Comparison of ENCODE assay signal across 23 cellular contexts in genomic region chr9:136284951-136285350, GRCh38. TPM values are rescaled to one million over a fixed set of nuclear protein-coding genes. Genes with fewer than 3 reads are reported as not detected.
A peak's percentile ranks its signal among the peaks of the same experiment; 100 is the strongest.
DNase-seq lines count a peak whose midpoint lies in the region; ATAC-seq, FAIRE-seq and TF ChIP-seq lines count a peak whose summit lies in the region.
"Had no signal": no experiment of that assay in that cellular context is flagged by ENCODE, and none has a peak within 500 bp of the region (broad histone marks: within the 10 kb centered on the region; RNA-seq: fewer than 3 reads in every experiment).

No MANE protein-coding gene starts in this region.

- no peaks in the 10 kb centered on the region for H3K9me3 ChIP-seq in BLaER1
- no peaks in the 10 kb centered on the region for H3K9me3 ChIP-seq in kidney (ENCODE audit: control insufficient read depth in 1 of 2, low read length in 2 of 2)
- H3K9me3 ChIP-seq: A549, Caco-2 had no signal

- no peaks in the 10 kb centered on the region for H3K36me3 Mint-ChIP-seq in endothelial cell (ENCODE audit: low read depth, unreplicated experiment)
- H3K36me3 Mint-ChIP-seq: CD8-positive, alpha-beta T cell had no signal

- peaks cover 5% of the 10 kb centered on the region for H3K27me3 Mint-ChIP-seq in endothelial cell (ENCODE audit: unreplicated experiment)

- peaks cover 57% of the 10 kb centered on the region for H3K4me1 ChIP-seq in BLaER1
- H3K4me1 ChIP-seq in kidney (ENCODE audit: control insufficient read depth in 1 of 2, insufficient read depth in 1 of 2, low read depth in 1 of 2, low read length in 2 of 2), result peaks cover 0 to 4% of the 10 kb centered on the region in 2 donors
- H3K4me1 ChIP-seq: Caco-2 had no signal

- peak overlapping the region; percentile 92 for H3K4me2 ChIP-seq in BLaER1
- H3K4me2 ChIP-seq: A549 had no signal

- H3K4me3 Mint-ChIP-seq in endothelial cell (ENCODE audit: unreplicated experiment), result no peak overlapping the region
- H3K4me3 Mint-ChIP-seq: B cell; CD4-positive, alpha-beta T cell; CD8-positive, alpha-beta T cell had no signal

- DNase-seq in Right ventricle myocardium inferior (ENCODE audit: missing footprints) (peak; percentile 56), left cardiac atrium (no peak), kidney (peak; percentile 72), endothelial cell (ENCODE audit: low spot score) (no peak)
- DNase-seq in activated effector memory CD4-positive, alpha-beta T cell treated with anti-CD3 and anti-CD28 coated beads, Interleukin-2, amount 50 U/mL, for 16 hours, result no peak
- DNase-seq: AML-193; Caco-2; Calu3; CD4-positive, alpha-beta T cell; DMS79 treated with DMSO at 0.1 percent for 48 hours; GF-D8 had no signal

- no peaks in the 10 kb centered on the region for H4K20me1 ChIP-seq in BLaER1

- intact Hi-C loops in Right ventricle myocardium inferior (cut with DNase I), result loop anchor here (10.0 kb wide), 1 partner anchor 680 kb away; no protein-coding TSS in a partner anchor
- intact Hi-C loops in left cardiac atrium (cut with DNase I), result loop anchor here (5.0 to 10.0 kb wide), 2 partner anchors 143 to 680 kb away; no protein-coding TSS in a partner anchor
- intact Hi-C loops in kidney (cut with DNase I), result no loop called here

- no peak for TF ChIP-seq EP300 in Ishikawa (IDR thresholded peaks at IDR 0.05; ENCODE audit: borderline replicate concordance)

- H3K27ac ChIP-seq in BLaER1, result no peak overlapping the region
- no peak overlapping the region for H3K27ac ChIP-seq in kidney (ENCODE audit: low read depth in 2 of 2, low read length in 2 of 2)
- H3K27ac ChIP-seq: 22Rv1, A549, C4-2B had no signal

- H3K36me3 ChIP-seq in BLaER1 (no peaks in the 10 kb centered on the region), kidney (ENCODE audit: control insufficient read depth in 1 of 2, insufficient read depth in 2 of 2, low read length in 2 of 2) (no peaks in the 10 kb centered on the region)

- H3K4me1 Mint-ChIP-seq in endothelial cell (ENCODE audit: unreplicated experiment), result no peaks in the 10 kb centered on the region

- no peak overlapping the region for H3K4me3 ChIP-seq in BLaER1
- no peak overlapping the region for H3K4me3 ChIP-seq in kidney (ENCODE audit: low read length in 2 of 2)
- H3K4me3 ChIP-seq: A549 had no signal

- no peak for ATAC-seq in Right ventricle myocardium inferior
- ATAC-seq in left cardiac atrium, result no peak
- no peak for ATAC-seq in HG02981 (IDR thresholded peaks at IDR 0.05; ENCODE audit: unreplicated experiment)
- ATAC-seq: CD8-positive, alpha-beta T cell had no signal

- no peak overlapping the region for H3K27ac Mint-ChIP-seq in endothelial cell (ENCODE audit: unreplicated experiment)
- H3K27ac Mint-ChIP-seq: B cell; CD4-positive, alpha-beta T cell; CD8-positive, alpha-beta T cell had no signal

- no peak for TF ChIP-seq RAD21 in Ishikawa (IDR thresholded peaks at IDR 0.05; ENCODE audit: low read depth)

- no peak for FAIRE-seq in kidney (lab: Jason Lieb, UNC)
- FAIRE-seq: A549, D721Med, G401.6, GM12891 had no signal

- TF ChIP-seq CTCF in kidney (IDR thresholded peaks at IDR 0.05; ENCODE audit: borderline replicate concordance, extremely low read depth, insufficient read depth) (no peak), endothelial cell (IDR thresholded peaks at IDR 0.05; ENCODE audit: unreplicated experiment) (no peak)

- H3K9me3 Mint-ChIP-seq in endothelial cell (ENCODE audit: unreplicated experiment), result no peaks in the 10 kb centered on the region
- H3K9me3 Mint-ChIP-seq: CD4-positive, alpha-beta T cell; CD8-positive, alpha-beta T cell had no signal

- H3K27me3 ChIP-seq in BLaER1, result no peaks in the 10 kb centered on the region

- H3K9ac ChIP-seq in BLaER1, result no peak overlapping the region
- H3K9ac ChIP-seq in kidney (ENCODE audit: low read length in 2 of 2), result no peak overlapping the region

TF ChIP-seq in Ishikawa, 13 proteins besides CTCF, POLR2A, EP300 and RAD21:
- no peak for TF ChIP-seq CREB1 (IDR thresholded peaks at IDR 0.05; ENCODE audit: low read depth)
- TF ChIP-seq, protein P1, sequence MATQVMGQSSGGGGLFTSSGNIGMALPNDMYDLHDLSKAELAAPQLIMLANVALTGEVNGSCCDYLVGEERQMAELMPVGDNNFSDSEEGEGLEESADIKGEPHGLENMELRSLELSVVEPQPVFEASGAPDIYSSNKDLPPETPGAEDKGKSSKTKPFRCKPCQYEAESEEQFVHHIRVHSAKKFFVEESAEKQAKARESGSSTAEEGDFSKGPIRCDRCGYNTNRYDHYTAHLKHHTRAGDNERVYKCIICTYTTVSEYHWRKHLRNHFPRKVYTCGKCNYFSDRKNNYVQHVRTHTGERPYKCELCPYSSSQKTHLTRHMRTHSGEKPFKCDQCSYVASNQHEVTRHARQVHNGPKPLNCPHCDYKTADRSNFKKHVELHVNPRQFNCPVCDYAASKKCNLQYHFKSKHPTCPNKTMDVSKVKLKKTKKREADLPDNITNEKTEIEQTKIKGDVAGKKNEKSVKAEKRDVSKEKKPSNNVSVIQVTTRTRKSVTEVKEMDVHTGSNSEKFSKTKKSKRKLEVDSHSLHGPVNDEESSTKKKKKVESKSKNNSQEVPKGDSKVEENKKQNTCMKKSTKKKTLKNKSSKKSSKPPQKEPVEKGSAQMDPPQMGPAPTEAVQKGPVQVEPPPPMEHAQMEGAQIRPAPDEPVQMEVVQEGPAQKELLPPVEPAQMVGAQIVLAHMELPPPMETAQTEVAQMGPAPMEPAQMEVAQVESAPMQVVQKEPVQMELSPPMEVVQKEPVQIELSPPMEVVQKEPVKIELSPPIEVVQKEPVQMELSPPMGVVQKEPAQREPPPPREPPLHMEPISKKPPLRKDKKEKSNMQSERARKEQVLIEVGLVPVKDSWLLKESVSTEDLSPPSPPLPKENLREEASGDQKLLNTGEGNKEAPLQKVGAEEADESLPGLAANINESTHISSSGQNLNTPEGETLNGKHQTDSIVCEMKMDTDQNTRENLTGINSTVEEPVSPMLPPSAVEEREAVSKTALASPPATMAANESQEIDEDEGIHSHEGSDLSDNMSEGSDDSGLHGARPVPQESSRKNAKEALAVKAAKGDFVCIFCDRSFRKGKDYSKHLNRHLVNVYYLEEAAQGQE (IDR thresholded peaks at IDR 0.05; ENCODE audit: low read depth), result no peak
- TF ChIP-seq USF1 (IDR thresholded peaks at IDR 0.05), result no peak
- TF ChIP-seq FOXM1 (IDR thresholded peaks at IDR 0.05; ENCODE audit: borderline replicate concordance, low read depth), result no peak
- no peak for TF ChIP-seq TCF12 (IDR thresholded peaks at IDR 0.05; ENCODE audit: low read depth)
- TF ChIP-seq ZBTB7A (IDR thresholded peaks at IDR 0.05; ENCODE audit: low read depth), result 0 out of 2 replicates have a peak, but pooled peaks have one; percentile 29
- TF ChIP-seq, protein P2, sequence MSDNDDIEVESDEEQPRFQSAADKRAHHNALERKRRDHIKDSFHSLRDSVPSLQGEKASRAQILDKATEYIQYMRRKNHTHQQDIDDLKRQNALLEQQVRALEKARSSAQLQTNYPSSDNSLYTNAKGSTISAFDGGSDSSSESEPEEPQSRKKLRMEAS (IDR thresholded peaks at IDR 0.05), result no peak

RNA-seq across cellular contexts. Expression of gene CCDC187, which starts 18.9 kb away (rescaled TPM):
- not detected for total RNA-seq in Right ventricle myocardium inferior
- total RNA-seq in left cardiac atrium, result not detected
- 2.3 TPM for total RNA-seq in kidney
- 0.84 TPM for polyA plus RNA-seq in kidney (ENCODE audit: insufficient read depth, low read depth, low replicate concordance)
- 0.05 TPM for total RNA-seq in endothelial cell (ENCODE audit: unreplicated experiment)
- total RNA-seq: CD4-positive, alpha-beta T cell had no signal
- polyA plus RNA-seq: BJ had no signal

RNA-seq across cellular contexts. Expression of gene QSOX2, which starts 39.3 kb away (rescaled TPM):
- total RNA-seq in Right ventricle myocardium inferior, result 8.3 TPM
- 1 to 10 TPM; 6.5 to 6.6 TPM for total RNA-seq in left cardiac atrium
- 10.1 TPM for total RNA-seq in kidney
- polyA plus RNA-seq in kidney (ENCODE audit: insufficient read depth, low read depth, low replicate concordance), result 4.0 TPM
- total RNA-seq in endothelial cell (ENCODE audit: unreplicated experiment), result 14.0 TPM

RNA-seq across cellular contexts. Expression of gene GPSM1, which starts 42.4 kb away (rescaled TPM):
- 48.6 TPM for total RNA-seq in Right ventricle myocardium inferior
- total RNA-seq in left cardiac atrium, result 10 to 100 TPM; 55.6 to 58.6 TPM
- 11.6 TPM for total RNA-seq in kidney
- polyA plus RNA-seq in kidney (ENCODE audit: insufficient read depth, low read depth, low replicate concordance), result 11.9 TPM
- 31.7 TPM for total RNA-seq in endothelial cell (ENCODE audit: unreplicated experiment)

Comparison
In these comparisons a context has a peak if more than half of its experiments do, and no peak if none do; other contexts are left out.
1. DNase-seq: peak in Right ventricle myocardium inferior (single experiment) and kidney (single experiment); none in left cardiac atrium (single experiment), endothelial cell (single experiment) and activated effector memory CD4-positive, alpha-beta T cell treated with anti-CD3 and anti-CD28 coated beads, Interleukin-2, amount 50 U/mL, for 16 hours (single experiment).